8 cellular contexts compared by ENCODE assay signal in the genomic region with DNA sequence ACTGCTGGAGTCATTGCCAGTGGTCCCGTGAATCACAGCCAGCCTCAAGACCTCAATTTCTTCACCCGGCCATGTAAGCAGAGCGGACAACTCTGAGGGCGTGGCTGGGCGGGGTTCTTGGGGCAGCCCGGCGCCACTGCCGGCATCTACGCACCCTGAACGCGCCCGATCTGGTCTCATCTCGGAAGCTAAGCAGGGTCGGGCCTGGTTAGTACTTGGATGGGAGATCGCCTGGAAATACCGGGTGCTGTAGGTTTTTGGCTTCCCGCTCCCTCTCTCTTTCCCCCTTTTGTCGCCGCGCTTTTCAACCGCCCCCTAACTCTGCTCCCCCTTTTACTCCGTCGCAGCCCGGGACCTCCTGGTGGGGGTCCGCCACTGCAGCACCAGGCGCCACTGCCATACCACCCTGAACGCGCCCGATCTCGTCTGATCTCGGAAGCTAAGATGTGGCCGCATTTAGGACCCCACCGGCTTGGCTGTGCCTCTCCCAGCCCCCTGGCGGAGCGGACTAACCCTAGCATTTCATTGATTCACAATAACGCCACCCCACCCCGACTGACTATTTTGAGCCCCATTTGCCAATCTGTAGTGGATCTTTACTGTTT. TPM values are rescaled to one million over a fixed set of nuclear protein-coding genes. Genes with fewer than 3 reads are reported as not detected.
DNase-seq lines count a peak whose midpoint lies in the region; ATAC-seq and TF ChIP-seq lines count a peak whose summit lies in the region.

No MANE protein-coding gene starts in this region.

- DNase-seq in GM13977 (ENCODE audit: low spot score), result peak; percentile 70
- no peak for DNase-seq in Panc1 (ENCODE audit: low read depth, low spot score)
- DNase-seq in amniotic stem cell (lab: John Stamatoyannopoulos, UW), result peak; percentile 5
- peak; percentile 80 for DNase-seq in stimulated activated CD4-positive, alpha-beta T cell treated with anti-CD3 and anti-CD28 coated beads, Interleukin-15, amount 100 ng/mL, for 24 hours
- DNase-seq in NCI-H2081 (lab: John Stamatoyannopoulos, UW), result no peak

- intact Hi-C loops in Panc1 (cut with micrococcal nuclease; ENCODE audit: unreplicated experiment), result no loop called here

- H3K4me1 ChIP-seq in Panc1 (ENCODE audit: control insufficient read depth, insufficient read depth, low read length) (no peaks in the 10 kb centered on the region), iPS-18a (ENCODE audit: control insufficient read depth, low read depth, low read length) (peaks cover 13% of the 10 kb centered on the region)

- peak; percentile 95 for ATAC-seq in Panc1
- no peak for ATAC-seq in HG03520 (IDR thresholded peaks at IDR 0.05; ENCODE audit: unreplicated experiment)
- ATAC-seq in HG03196 (IDR thresholded peaks at IDR 0.05; ENCODE audit: unreplicated experiment), result no peak

- TF ChIP-seq CTCF in GM13977 (IDR thresholded peaks at IDR 0.05; ENCODE audit: extremely low read depth, insufficient read depth, missing control alignments), result peak; percentile 16
- TF ChIP-seq CTCF in Panc1 (IDR thresholded peaks at IDR 0.05), result peak; percentile 67

- CTCF ChIA-PET in Panc1 (lab: Charles Lee), result interaction anchor here (1.0 kb wide), 1 partner anchor 16 kb away, joined by 8 read pairs; no protein-coding TSS in a partner anchor

- H3K27ac ChIP-seq in Panc1 (ENCODE audit: low read length) (no peak overlapping the region), iPS-18a (ENCODE audit: low read length) (no peak overlapping the region)

- H3K36me3 ChIP-seq in Panc1 (ENCODE audit: control insufficient read depth, insufficient read depth, low read length) (no peaks in the 10 kb centered on the region), iPS-18a (ENCODE audit: control insufficient read depth, low read depth, low read length) (no peaks in the 10 kb centered on the region)

- no peaks in the 10 kb centered on the region for H3K9me3 ChIP-seq in Panc1 (ENCODE audit: control insufficient read depth, insufficient read depth, low read depth, low read length)
- no peaks in the 10 kb centered on the region for H3K9me3 ChIP-seq in iPS-18a (ENCODE audit: control insufficient read depth, low read depth, low read length)

- POLR2A ChIA-PET in Panc1 (lab: Charles Lee), result no interaction called here

- H3K27me3 ChIP-seq in Panc1 (ENCODE audit: control insufficient read depth, insufficient read depth, low read length), result peaks cover 5% of the 10 kb centered on the region
- peaks cover 22% of the 10 kb centered on the region for H3K27me3 ChIP-seq in iPS-18a (ENCODE audit: control insufficient read depth, insufficient read depth, low read length)

- H3K4me3 ChIP-seq in Panc1 (ENCODE audit: low read depth in 2 of 2, low read length in 2 of 2), result peak overlapping the region; percentile 54 to 57
- peak overlapping the region; percentile 78 for H3K4me3 ChIP-seq in iPS-18a (ENCODE audit: low read length)

- H3K9ac ChIP-seq in iPS-18a (ENCODE audit: low read length), result peak overlapping the region; percentile 58

- no TSS peak for BruUV-seq in Panc1 (replicated peaks; lab: Mats Ljungman, UMichigan)

- in situ Hi-C loops in GM13977 (cut with MboI; ENCODE audit: low pct_unique_long_range_greater_than_20kb, low sequenced_read_pairs, unreplicated experiment) (no loop called here), Panc1 (cut with HindIII; ENCODE audit: low pct_unique_long_range_greater_than_20kb, low sequenced_read_pairs) (no loop called here)

RNA-seq across cellular contexts. Expression of a gene that starts 25.3 kb away (rescaled TPM):
- 1.2 TPM for total RNA-seq in Panc1 (2021; ENCODE audit: unreplicated experiment)
- 1.4 TPM for polyA plus RNA-seq in Panc1 (2012; ENCODE audit: insufficient read length)

RNA-seq across cellular contexts. Expression of a gene that starts 41.8 kb away (rescaled TPM):
- total RNA-seq in Panc1 (2021; ENCODE audit: unreplicated experiment), result 210 TPM
- 158 TPM for polyA plus RNA-seq in Panc1 (2012; ENCODE audit: insufficient read length)

Comparison
In these comparisons a context has a peak if more than half of its experiments do, and no peak if none do; other contexts are left out.
1. DNase-seq: peak in GM13977 (single experiment), amniotic stem cell (single experiment) and stimulated activated CD4-positive, alpha-beta T cell treated with anti-CD3 and anti-CD28 coated beads, Interleukin-15, amount 100 ng/mL, for 24 hours (single experiment); none in Panc1 (single experiment) and NCI-H2081 (0 of 2).